In the genomic region with DNA sequence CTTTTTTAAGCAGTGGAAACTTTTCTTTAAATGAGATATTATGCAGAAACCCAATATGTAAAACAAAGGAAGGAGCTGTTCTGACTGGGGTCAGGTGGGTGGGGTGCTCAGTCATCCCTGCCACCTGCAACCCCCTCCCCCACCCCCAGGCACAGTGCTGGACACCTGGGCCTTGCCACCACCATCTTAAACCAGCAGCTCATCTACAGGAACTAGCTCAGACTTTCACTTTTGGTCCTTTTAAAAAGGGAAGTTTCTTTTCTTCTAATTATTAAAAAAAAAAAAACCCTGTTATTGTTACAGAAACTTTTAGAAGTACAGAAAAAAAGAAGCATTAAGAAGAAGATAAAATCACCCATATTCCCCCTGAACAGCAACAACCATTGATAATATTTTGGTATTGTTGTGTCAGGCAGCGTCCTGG, we compare ENCODE assay signal across 9 cellular contexts. TPM values are rescaled to one million over a fixed set of nuclear protein-coding genes. Genes with fewer than 3 reads are reported as not detected.
DNase-seq lines count a peak whose midpoint lies in the region; ATAC-seq and TF ChIP-seq lines count a peak whose summit lies in the region.
"Had no signal": no experiment of that assay in that cellular context is flagged by ENCODE, and none has a peak within 500 bp of the region (broad histone marks: within the 10 kb centered on the region; RNA-seq: fewer than 3 reads in every experiment).

No MANE protein-coding gene starts in this region.

- H3K27ac Mint-ChIP-seq in activated T-helper 1 cell treated with anti-CD3 and anti-CD28 coated beads, Interleukin-12 subunit alpha, Interleukin-12 subunit beta, Interleukin-2, Interleukin-4 antibody, amounts not matched to agents 30 ng/mL and 10 ng/mL and 1 ng/mL, durations not matched to agents 14 hours and 24 hours and 36 hours: peak overlapping the region; percentile 97

- peak overlapping the region; percentile 61 for H3K27ac ChIP-seq in DND-41 (ENCODE audit: low read length)

- H3K27me3 ChIP-seq in DND-41 (ENCODE audit: insufficient read depth, low read length, poor library complexity): no peaks in the 10 kb centered on the region
- no peaks in the 10 kb centered on the region for H3K27me3 ChIP-seq in Loucy (ENCODE audit: insufficient read depth, low read length, poor library complexity, severe bottlenecking)

- intact Hi-C loops in activated T-helper 1 cell treated with anti-CD3 and anti-CD28 coated beads, Interleukin-12 subunit alpha, Interleukin-12 subunit beta, Interleukin-2, Interleukin-4 antibody, amounts not matched to agents 30 ng/mL and 10 ng/mL and 1 ng/mL, durations not matched to agents 14 hours and 24 hours and 36 hours (cut with micrococcal nuclease): loop anchor here (1.0 to 5.0 kb wide), 6 partner anchors 9 to 155 kb away; no protein-coding TSS in a partner anchor
- intact Hi-C loops in left ventricle myocardium superior (cut with micrococcal nuclease): no loop called here

- H3K4me3 Mint-ChIP-seq in activated T-helper 1 cell treated with anti-CD3 and anti-CD28 coated beads, Interleukin-12 subunit alpha, Interleukin-12 subunit beta, Interleukin-2, Interleukin-4 antibody, amounts not matched to agents 30 ng/mL and 10 ng/mL and 1 ng/mL, durations not matched to agents 14 hours and 24 hours and 36 hours: peak overlapping the region; percentile 78
- H3K4me3 Mint-ChIP-seq: neural crest cell had no signal

- no peaks in the 10 kb centered on the region for H3K79me2 ChIP-seq in DND-41 (ENCODE audit: insufficient read depth, low read length)
- H3K79me2 ChIP-seq in Loucy (ENCODE audit: insufficient read depth, low read length): peaks cover 14% of the 10 kb centered on the region; the same call in 1 of the 2 replicates

- H3K4me3 ChIP-seq in DND-41 (ENCODE audit: low read depth in 1 of 2, low read length in 2 of 2) (no peak overlapping the region), Loucy (ENCODE audit: low read length, poor library complexity, severe bottlenecking) (peak overlapping the region; percentile 48)

- H3K27me3 Mint-ChIP-seq in activated T-helper 1 cell treated with anti-CD3 and anti-CD28 coated beads, Interleukin-12 subunit alpha, Interleukin-12 subunit beta, Interleukin-2, Interleukin-4 antibody, amounts not matched to agents 30 ng/mL and 10 ng/mL and 1 ng/mL, durations not matched to agents 14 hours and 24 hours and 36 hours (ENCODE audit: insufficient read depth): no peaks in the 10 kb centered on the region

- ATAC-seq in DND-41 (ENCODE audit: insufficient read depth, low read depth) (peak; percentile 93), GM21576 (IDR thresholded peaks at IDR 0.05; ENCODE audit: unreplicated experiment) (peak; percentile 84), left ventricle myocardium superior (no peak)

- TF ChIP-seq CTCF in DND-41 (IDR thresholded peaks at IDR 0.05; ENCODE audit: borderline replicate concordance, extremely low read depth, low read length, poor library complexity, severe bottlenecking) (no peak), Loucy (conservative IDR thresholded peaks at IDR 0.05; ENCODE audit: low read length) (no peak)

- H3K9me3 ChIP-seq in DND-41 (ENCODE audit: insufficient read depth, low read length, severe bottlenecking) (no peaks in the 10 kb centered on the region), Loucy (ENCODE audit: insufficient read depth, low read depth, low read length) (no peaks in the 10 kb centered on the region)

- no peaks in the 10 kb centered on the region for H3K9me2 ChIP-seq in Loucy (replicated peaks; ENCODE audit: low read depth, low read length)

- DNase-seq in DND-41: peak; percentile 79
- no peak for DNase-seq in activated T-helper 1 cell treated with anti-CD3 and anti-CD28 coated beads, Interleukin-12 subunit alpha, Interleukin-12 subunit beta, Interleukin-2, Interleukin-4 antibody, amounts not matched to agents 30 ng/mL and 10 ng/mL and 1 ng/mL, durations not matched to agents 14 hours and 24 hours and 36 hours (ENCODE audit: low spot score)
- peak; percentile 45 to 58 for DNase-seq in stimulated activated CD8-positive, alpha-beta memory T cell treated with anti-CD3 and anti-CD28 coated beads, Interleukin-15, amount 100 ng/mL, for 4 hours (ENCODE audit: low read depth in 2 of 2)
- DNase-seq in DMS53 treated with DMSO at 0.1 percent for 48 hours (lab: John Stamatoyannopoulos, UW; ENCODE audit: unreplicated experiment): no peak
- DNase-seq in putamen (ENCODE audit: low spot score): no peak
- DNase-seq in left ventricle myocardium superior: no peak

- H4K20me1 ChIP-seq in DND-41 (ENCODE audit: insufficient read depth, low read length) (no peaks in the 10 kb centered on the region), Loucy (ENCODE audit: insufficient read depth, low read length, poor library complexity, severe bottlenecking) (no peaks in the 10 kb centered on the region)

- H3K4me1 ChIP-seq in DND-41 (ENCODE audit: insufficient read depth, low read length) (peaks cover 21% of the 10 kb centered on the region), Loucy (ENCODE audit: insufficient read depth, low read length, poor library complexity, severe bottlenecking) (peaks cover 14% of the 10 kb centered on the region)

- H3K4me2 ChIP-seq in DND-41 (ENCODE audit: insufficient read depth, low read length): peak overlapping the region; percentile 36; the same call in 1 of the 2 replicates
- H3K4me2 ChIP-seq in Loucy (ENCODE audit: low read depth, low read length, poor library complexity, severe bottlenecking): peak overlapping the region; percentile 59

- peaks cover 70% of the 10 kb centered on the region for H3K36me3 Mint-ChIP-seq in activated T-helper 1 cell treated with anti-CD3 and anti-CD28 coated beads, Interleukin-12 subunit alpha, Interleukin-12 subunit beta, Interleukin-2, Interleukin-4 antibody, amounts not matched to agents 30 ng/mL and 10 ng/mL and 1 ng/mL, durations not matched to agents 14 hours and 24 hours and 36 hours (ENCODE audit: low read depth)

- H2AFZ ChIP-seq in DND-41 (ENCODE audit: low read depth, low read length) (no peak overlapping the region), Loucy (ENCODE audit: low read length) (no peak overlapping the region; the same call in 1 of the 2 replicates)

- H3F3A ChIP-seq in Loucy (ENCODE audit: low read depth): no peaks in the 10 kb centered on the region

- no peaks in the 10 kb centered on the region for H3K36me3 ChIP-seq in DND-41 (ENCODE audit: insufficient read depth, low read length)
- no peaks in the 10 kb centered on the region; the same call in 1 of the 2 replicates for H3K36me3 ChIP-seq in Loucy (ENCODE audit: insufficient read depth, low read length)

- H3K9ac ChIP-seq in DND-41 (ENCODE audit: low read depth, low read length) (no peak overlapping the region; the same call in 1 of the 2 replicates), Loucy (ENCODE audit: low read depth, low read length, poor library complexity, severe bottlenecking) (no peak overlapping the region)

- H3K4me1 Mint-ChIP-seq in activated T-helper 1 cell treated with anti-CD3 and anti-CD28 coated beads, Interleukin-12 subunit alpha, Interleukin-12 subunit beta, Interleukin-2, Interleukin-4 antibody, amounts not matched to agents 30 ng/mL and 10 ng/mL and 1 ng/mL, durations not matched to agents 14 hours and 24 hours and 36 hours (ENCODE audit: low read depth): peaks cover 82% of the 10 kb centered on the region
- H3K4me1 Mint-ChIP-seq: neural crest cell had no signal

- H3K9me3 Mint-ChIP-seq in activated T-helper 1 cell treated with anti-CD3 and anti-CD28 coated beads, Interleukin-12 subunit alpha, Interleukin-12 subunit beta, Interleukin-2, Interleukin-4 antibody, amounts not matched to agents 30 ng/mL and 10 ng/mL and 1 ng/mL, durations not matched to agents 14 hours and 24 hours and 36 hours: peaks cover 8% of the 10 kb centered on the region
- H3K9me3 Mint-ChIP-seq: neural crest cell had no signal

RNA-seq across cellular contexts. Expression of gene PPP1R16B, which starts 37.1 kb away (rescaled TPM):
- total RNA-seq in activated T-helper 1 cell treated with anti-CD3 and anti-CD28 coated beads, Interleukin-12 subunit alpha, Interleukin-12 subunit beta, Interleukin-2, Interleukin-4 antibody, amounts not matched to agents 30 ng/mL and 10 ng/mL and 1 ng/mL, durations not matched to agents 14 hours and 24 hours and 36 hours: 139 and 143 TPM in 2 replicates
- total RNA-seq in left ventricle myocardium superior: 9.4 TPM

Comparison
In these comparisons a context has a peak if more than half of its experiments do, and no peak if none do; other contexts are left out.
1. DNase-seq: peak in DND-41 (single experiment) and stimulated activated CD8-positive, alpha-beta memory T cell treated with anti-CD3 and anti-CD28 coated beads, Interleukin-15, amount 100 ng/mL, for 4 hours (2 of 2); none in activated T-helper 1 cell treated with anti-CD3 and anti-CD28 coated beads, Interleukin-12 subunit alpha, Interleukin-12 subunit beta, Interleukin-2, Interleukin-4 antibody, amounts not matched to agents 30 ng/mL and 10 ng/mL and 1 ng/mL, durations not matched to agents 14 hours and 24 hours and 36 hours (single experiment), DMS53 treated with DMSO at 0.1 percent for 48 hours (single experiment), putamen (single experiment) and left ventricle myocardium superior (single experiment).
2. RNA of gene PPP1R16B, which starts 37.1 kb away (total RNA-seq): 139 to 143 TPM in activated T-helper 1 cell treated with anti-CD3 and anti-CD28 coated beads, Interleukin-12 subunit alpha, Interleukin-12 subunit beta, Interleukin-2, Interleukin-4 antibody, amounts not matched to agents 30 ng/mL and 10 ng/mL and 1 ng/mL, durations not matched to agents 14 hours and 24 hours and 36 hours; 9.4 TPM in left ventricle myocardium superior (single experiment); every median in the first group is over 10 times any median in the second.